Comparison of ENCODE assay signal across 8 cellular contexts in the genomic region with DNA sequence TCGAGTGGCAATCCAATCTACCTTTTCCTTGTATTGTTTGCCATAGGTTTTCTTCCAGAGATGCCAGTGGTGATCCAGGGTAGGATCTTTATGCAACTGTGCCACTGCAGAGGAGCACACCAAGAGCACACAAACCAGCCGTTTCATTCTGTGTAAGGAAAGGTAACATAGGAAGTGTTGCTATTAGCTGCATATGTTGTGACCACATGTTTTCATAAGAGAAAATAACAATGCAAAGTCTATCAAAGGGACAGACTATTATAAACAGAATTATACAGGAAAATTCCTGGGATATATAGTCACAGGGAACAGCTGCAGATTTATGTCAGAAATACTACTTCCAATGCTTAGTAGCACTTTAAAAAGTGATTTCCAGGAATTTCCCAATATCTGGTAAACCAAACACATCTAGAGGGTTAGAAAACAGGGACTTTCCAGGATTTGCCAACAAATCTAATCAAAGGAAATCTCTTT.
DNase-seq lines count a peak whose midpoint lies in the region; ATAC-seq lines count a peak whose summit lies in the region.
"Had no signal": no experiment of that assay in that cellular context is flagged by ENCODE, and none has a peak within 500 bp of the region (broad histone marks: within the 10 kb centered on the region; RNA-seq: fewer than 3 reads in every experiment).

No MANE protein-coding gene starts in this region.

- DNase-seq in RPMI8226 = peak; percentile 35
- peak; percentile 81 for DNase-seq in fibroblast of gingiva (ENCODE audit: low read depth)
- DNase-seq in activated CD4-positive, CD25-positive, alpha-beta regulatory T cell (lab: John Stamatoyannopoulos, UW) = no peak
- DNase-seq in stimulated activated CD4-positive, alpha-beta T cell treated with anti-CD3 and anti-CD28 coated beads, Interleukin-4, amount 100 ng/mL, for 4 hours = no peak

- H3K4me3 ChIP-seq in skin epidermis = peak overlapping the region; percentile 20 to 44 (median 26)

- peak overlapping the region in 20 of 21 experiments; percentile 7 to 93 (median 80) for H3K27ac ChIP-seq in skin epidermis
- H3K27ac ChIP-seq: VCaP had no signal

- ATAC-seq in GM18511 (IDR thresholded peaks at IDR 0.05; ENCODE audit: unreplicated experiment) = peak; percentile 44
- ATAC-seq in HG02870 (IDR thresholded peaks at IDR 0.05; ENCODE audit: unreplicated experiment) = no peak

Comparison
In these comparisons a context has a peak if more than half of its experiments do, and no peak if none do; other contexts are left out.
1. DNase-seq: peak in RPMI8226 (single experiment) and fibroblast of gingiva (single experiment); none in activated CD4-positive, CD25-positive, alpha-beta regulatory T cell (0 of 4) and stimulated activated CD4-positive, alpha-beta T cell treated with anti-CD3 and anti-CD28 coated beads, Interleukin-4, amount 100 ng/mL, for 4 hours (0 of 2).